ENCODE assay signal across 15 cellular contexts in genomic region chr5:17315710-17316221, GRCh38.
DNase-seq lines count a peak whose midpoint lies in the region; ATAC-seq and TF ChIP-seq lines count a peak whose summit lies in the region.
"Had no signal": no experiment of that assay in that cellular context is flagged by ENCODE, and none has a peak within 500 bp of the region (broad histone marks: within the 10 kb centered on the region; RNA-seq: fewer than 3 reads in every experiment).

No MANE protein-coding gene starts in this region.

- POLR2A ChIA-PET in MCF 10A (lab: Yijun Ruan, JAX), result interaction anchor here (0.6 to 2.7 kb wide), 5 partner anchors 10 to 913 kb away, joined by 3 to 15 read pairs (median 3); no protein-coding TSS in a partner anchor

- TF ChIP-seq CTCF in MCF 10A (IDR thresholded peaks at IDR 0.05; ENCODE audit: unreplicated experiment) (no peak), breast epithelium (IDR thresholded peaks at IDR 0.05) (no peak), endodermal cell (conservative IDR thresholded peaks at IDR 0.05) (no peak)

- intact Hi-C loops in MCF 10A (cut with micrococcal nuclease), result no loop called here
- intact Hi-C loops in breast epithelium (cut with DNase I; ENCODE audit: low total_unique reads), result no loop called here

- no peaks in the 10 kb centered on the region for H3K36me3 ChIP-seq in breast epithelium
- no peaks in the 10 kb centered on the region for H3K36me3 ChIP-seq in endodermal cell (ENCODE audit: control insufficient read depth, insufficient read depth, low read length)
- H3K36me3 ChIP-seq: esophagus squamous epithelium, prostate gland, upper lobe of right lung had no signal

- H3K27me3 ChIP-seq in breast epithelium (no peaks in the 10 kb centered on the region), endodermal cell (ENCODE audit: control insufficient read depth, insufficient read depth, low read length, poor library complexity, severe bottlenecking) (no peaks in the 10 kb centered on the region)
- H3K27me3 ChIP-seq: esophagus squamous epithelium, upper lobe of right lung had no signal

- H3K27ac Mint-ChIP-seq in MCF 10A (ENCODE audit: low read depth, unreplicated experiment) (peak overlapping the region; percentile 75), endodermal cell (peak overlapping the region; percentile 57)
- no peak overlapping the region for H3K27ac Mint-ChIP-seq in activated T-cell treated with anti-CD3 and anti-CD28 coated beads, Interleukin-2, amount 50 U/mL, for 72 hours
- H3K27ac Mint-ChIP-seq: activated CD8-positive, alpha-beta T cell treated with anti-CD3 and anti-CD28 coated beads for 36 hours; CD4-positive, alpha-beta T cell had no signal

- BruUV-seq in MCF 10A (replicated peaks; lab: Mats Ljungman, UMichigan), result no TSS peak

- peaks cover 35% of the 10 kb centered on the region for H3K4me1 Mint-ChIP-seq in MCF 10A (ENCODE audit: insufficient read depth, unreplicated experiment)
- peaks cover 16% of the 10 kb centered on the region for H3K4me1 Mint-ChIP-seq in endodermal cell
- H3K4me1 Mint-ChIP-seq in activated T-cell treated with anti-CD3 and anti-CD28 coated beads, Interleukin-2, amount 50 U/mL, for 72 hours (ENCODE audit: low read depth), result no peaks in the 10 kb centered on the region

- H3K9me3 ChIP-seq in breast epithelium, result no peaks in the 10 kb centered on the region
- H3K9me3 ChIP-seq in endodermal cell (ENCODE audit: control insufficient read depth, low read length), result no peaks in the 10 kb centered on the region
- H3K9me3 ChIP-seq: esophagus squamous epithelium, prostate gland, upper lobe of right lung had no signal

- DNase-seq in MCF 10A (ENCODE audit: unreplicated experiment), result peak; percentile 70
- DNase-seq in breast epithelium (ENCODE audit: low spot score in 2 of 2), result no peak
- peak; percentile 24 for DNase-seq in NOMO-1 treated with dmso at 0.1 percent for 144 hours (lab: John Stamatoyannopoulos, UW; ENCODE audit: unreplicated experiment)
- DNase-seq in endodermal cell, result no peak
- no peak for DNase-seq in NCI-H82 treated with DMSO at 0.1 percent for 48 hours (lab: John Stamatoyannopoulos, UW; ENCODE audit: unreplicated experiment)
- DNase-seq in activated T-cell treated with anti-CD3 and anti-CD28 coated beads, Interleukin-2, amount 50 U/mL, for 72 hours, result no peak
- no peak for DNase-seq in anterior cingulate cortex (lab: John Stamatoyannopoulos, UW)
- DNase-seq: activated CD8-positive, alpha-beta T cell treated with anti-CD3 and anti-CD28 coated beads for 36 hours; CD4-positive, alpha-beta T cell; esophagus squamous epithelium; NCI-H1048; upper lobe of right lung had no signal

- no peaks in the 10 kb centered on the region for H3K4me1 ChIP-seq in breast epithelium
- H3K4me1 ChIP-seq in endodermal cell (ENCODE audit: control insufficient read depth, insufficient read depth, low read length), result peaks cover 3% of the 10 kb centered on the region
- H3K4me1 ChIP-seq: upper lobe of right lung had no signal

- WGBS in endodermal cell (ENCODE audit: insufficient coverage in 1 of 2, insufficient read length in 1 of 2), 2 experiments, result 90 to 92% methylated on average over 10 to 11 of the region's 11 CpGs

- CTCF ChIA-PET in MCF 10A (lab: Yijun Ruan, JAX), result interaction anchor here (0.6 kb wide), 1 partner anchor 124 kb away, joined by 3 read pairs; no protein-coding TSS in a partner anchor

- H3K4me3 ChIP-seq in breast epithelium (no peak overlapping the region), endodermal cell (ENCODE audit: low read length) (no peak overlapping the region)
- H3K4me3 ChIP-seq: esophagus squamous epithelium, prostate gland, upper lobe of right lung had no signal

- H3K27ac ChIP-seq in breast epithelium (no peak overlapping the region), endodermal cell (ENCODE audit: low read depth, low read length) (no peak overlapping the region)
- H3K27ac ChIP-seq: prostate gland, upper lobe of right lung had no signal

- H3K27me3 Mint-ChIP-seq in MCF 10A (ENCODE audit: insufficient read depth, unreplicated experiment), result no peaks in the 10 kb centered on the region
- no peaks in the 10 kb centered on the region for H3K27me3 Mint-ChIP-seq in endodermal cell (ENCODE audit: insufficient read depth)
- H3K27me3 Mint-ChIP-seq in activated T-cell treated with anti-CD3 and anti-CD28 coated beads, Interleukin-2, amount 50 U/mL, for 72 hours (ENCODE audit: low read depth), result no peaks in the 10 kb centered on the region
- H3K27me3 Mint-ChIP-seq: CD4-positive, alpha-beta T cell had no signal

- H3K4me3 Mint-ChIP-seq in MCF 10A (ENCODE audit: unreplicated experiment) (no peak overlapping the region), endodermal cell (no peak overlapping the region)
- no peak overlapping the region for H3K4me3 Mint-ChIP-seq in activated T-cell treated with anti-CD3 and anti-CD28 coated beads, Interleukin-2, amount 50 U/mL, for 72 hours
- H3K4me3 Mint-ChIP-seq: activated CD8-positive, alpha-beta T cell treated with anti-CD3 and anti-CD28 coated beads for 36 hours; CD4-positive, alpha-beta T cell had no signal

- no peak for TF ChIP-seq POLR2A in breast epithelium (IDR thresholded peaks at IDR 0.05)

- no peak for ATAC-seq in activated T-cell treated with anti-CD3 and anti-CD28 coated beads, Interleukin-2, amount 50 U/mL, for 72 hours (replicated peaks in 1 of 2)
- no peak for ATAC-seq in HG03097 (IDR thresholded peaks at IDR 0.05; ENCODE audit: low FRiP score, unreplicated experiment)
- ATAC-seq: activated CD8-positive, alpha-beta T cell treated with anti-CD3 and anti-CD28 coated beads for 36 hours; left lobe of liver had no signal

- no peaks in the 10 kb centered on the region for H3K9me3 Mint-ChIP-seq in MCF 10A (ENCODE audit: unreplicated experiment)
- peaks cover 4% of the 10 kb centered on the region for H3K9me3 Mint-ChIP-seq in endodermal cell
- peaks cover 0 to 3% of the 10 kb centered on the region in 2 donors for H3K9me3 Mint-ChIP-seq in activated T-cell treated with anti-CD3 and anti-CD28 coated beads, Interleukin-2, amount 50 U/mL, for 72 hours

- H3K36me3 Mint-ChIP-seq in MCF 10A (ENCODE audit: insufficient read depth, unreplicated experiment), result no peaks in the 10 kb centered on the region
- H3K36me3 Mint-ChIP-seq in endodermal cell (ENCODE audit: low read depth), result no peaks in the 10 kb centered on the region
- H3K36me3 Mint-ChIP-seq in activated T-cell treated with anti-CD3 and anti-CD28 coated beads, Interleukin-2, amount 50 U/mL, for 72 hours (ENCODE audit: insufficient read depth in 2 of 2), result no peaks in the 10 kb centered on the region

- no peak overlapping the region for H3K9ac ChIP-seq in endodermal cell (ENCODE audit: extremely low read depth, low read length, poor library complexity, severe bottlenecking)

Comparison
In these comparisons a context has a peak if more than half of its experiments do, and no peak if none do; other contexts are left out.
1. DNase-seq: peak in MCF 10A (single experiment) and NOMO-1 treated with dmso at 0.1 percent for 144 hours (single experiment); none in breast epithelium (0 of 2), endodermal cell (single experiment), NCI-H82 treated with DMSO at 0.1 percent for 48 hours (single experiment), activated T-cell treated with anti-CD3 and anti-CD28 coated beads, Interleukin-2, amount 50 U/mL, for 72 hours (0 of 2) and anterior cingulate cortex (0 of 58).